16 cellular contexts compared by ENCODE assay signal in the genomic region with DNA sequence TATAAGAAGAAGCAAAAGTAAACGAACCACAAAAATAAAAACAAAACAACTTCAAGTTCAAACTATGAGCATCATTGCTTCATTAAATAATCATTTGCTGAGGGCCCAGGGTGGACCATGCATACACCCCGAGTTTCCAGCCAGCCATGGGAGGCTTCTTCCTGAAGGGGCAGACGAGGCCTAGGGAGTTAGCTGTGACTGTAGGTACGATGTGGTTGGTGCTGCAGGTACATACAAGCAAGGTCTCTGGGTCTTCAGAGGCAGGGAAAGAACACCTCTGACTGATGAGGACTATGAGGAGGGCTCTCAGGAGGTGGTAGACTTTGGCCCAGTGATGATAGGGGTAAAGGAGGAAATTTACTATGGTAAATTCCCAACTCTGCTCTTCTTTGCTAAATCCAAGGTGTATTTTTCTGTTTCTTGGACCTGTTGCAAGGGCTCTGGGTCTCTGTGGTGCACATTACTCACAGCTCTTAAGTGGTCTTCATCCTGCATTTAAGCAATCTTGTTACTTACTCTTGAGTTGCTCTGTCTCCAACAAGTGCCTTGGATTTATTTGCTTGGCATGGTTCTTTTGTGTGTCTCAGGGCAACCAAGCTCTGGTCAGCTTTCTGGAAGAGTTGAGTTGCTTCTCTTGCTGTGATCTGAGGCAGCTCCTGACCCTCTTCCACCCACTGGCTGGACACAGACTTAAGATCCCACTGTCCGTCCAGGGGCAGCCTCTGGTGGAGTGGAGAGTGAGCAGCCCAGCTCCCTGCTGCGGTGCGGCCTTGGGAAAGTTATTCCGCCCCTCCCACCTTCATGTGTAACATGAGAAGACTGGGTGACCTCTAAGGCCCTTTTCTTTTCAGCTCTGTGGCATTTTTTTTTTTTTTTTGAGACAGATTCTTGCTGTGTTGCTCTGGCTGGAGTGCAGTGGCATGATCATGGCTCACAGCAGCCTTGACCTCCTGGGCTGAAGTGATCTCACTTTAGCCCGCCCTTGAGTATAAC. TPM values are rescaled to one million over a fixed set of nuclear protein-coding genes. Genes with fewer than 3 reads are reported as not detected.
DNase-seq lines count a peak whose midpoint lies in the region; ATAC-seq, FAIRE-seq and TF ChIP-seq lines count a peak whose summit lies in the region.
"Had no signal": no experiment of that assay in that cellular context is flagged by ENCODE, and none has a peak within 500 bp of the region (broad histone marks: within the 10 kb centered on the region; RNA-seq: fewer than 3 reads in every experiment).

No MANE protein-coding gene starts in this region.

- peaks cover 8% of the 10 kb centered on the region for H3K9me3 Mint-ChIP-seq in nephron progenitor cell

- peaks cover 10% of the 10 kb centered on the region for H3K27me3 Mint-ChIP-seq in nephron progenitor cell (ENCODE audit: low read depth, poor library complexity)

- TF ChIP-seq POLR2A in GM12892 (IDR thresholded peaks at IDR 0.05; ENCODE audit: low read depth, low read length): no peak

- TF ChIP-seq RAD21 in Ishikawa (IDR thresholded peaks at IDR 0.05; ENCODE audit: low read depth): peak; percentile 34; the same call in 1 of the 2 replicates

- H3K36me3 Mint-ChIP-seq in nephron progenitor cell (ENCODE audit: low read depth): no peaks in the 10 kb centered on the region

- TF ChIP-seq EP300 in Ishikawa (IDR thresholded peaks at IDR 0.05; ENCODE audit: borderline replicate concordance): no peak; the same call in 1 of the 2 replicates

- peak overlapping the region; percentile 28 for H3K4me3 Mint-ChIP-seq in nephron progenitor cell

- TF ChIP-seq CTCF in nephron progenitor cell (IDR thresholded peaks at IDR 0.05): no peak

- no peak for ATAC-seq in HG03139 (IDR thresholded peaks at IDR 0.05; ENCODE audit: unreplicated experiment)
- ATAC-seq in HG02642 (IDR thresholded peaks at IDR 0.05; ENCODE audit: poor library complexity, unreplicated experiment): no peak
- ATAC-seq: gastrocnemius medialis, left lobe of liver had no signal

- H3K4me1 Mint-ChIP-seq in nephron progenitor cell: peaks cover 28% of the 10 kb centered on the region

- H3K27ac Mint-ChIP-seq in nephron progenitor cell: no peak overlapping the region

- DNase-seq in AG20443 (ENCODE audit: low spot score) (peak; percentile 29), ecto neural progenitor cell (ENCODE audit: low spot score) (peak; percentile 66), nephron progenitor cell (peak; percentile 58), SKM-1 treated with dmso at 0.1 percent for 144 hours (lab: John Stamatoyannopoulos, UW; ENCODE audit: unreplicated experiment) (no peak), GM12892 (ENCODE audit: insufficient read length) (no peak)
- DNase-seq: activated naive CD4-positive, alpha-beta T cell; DMS 273 treated with DMSO at 0.1 percent for 48 hours; dorsolateral prefrontal cortex; gastrocnemius medialis; NCI-H1092 treated with DMSO at 0.1 percent for 48 hours; NCI-H510A; stimulated activated CD4-positive, alpha-beta T cell treated with anti-CD3 and anti-CD28 coated beads, Interleukin-1b, Interleukin-23, amount 100 ng/mL, for 48 hours had no signal

- FAIRE-seq in GM12892 (lab: Jason Lieb, UNC): no peak

TF ChIP-seq in Ishikawa, 13 proteins besides CTCF, POLR2A, EP300 and RAD21:
- peak; percentile 33; the same call in 1 of the 2 replicates for TF ChIP-seq TEAD4 (IDR thresholded peaks at IDR 0.05)
- peak; percentile 41; the same call in 1 of the 2 replicates for TF ChIP-seq TCF12 (IDR thresholded peaks at IDR 0.05; ENCODE audit: low read depth)
- TF ChIP-seq ZBTB7A (IDR thresholded peaks at IDR 0.05; ENCODE audit: low read depth): no peak
- TF ChIP-seq CEBPB (IDR thresholded peaks at IDR 0.05): no peak
- TF ChIP-seq TAF1 (IDR thresholded peaks at IDR 0.05; ENCODE audit: low read depth): no peak

RNA-seq across cellular contexts. Expression of a gene that starts 56.1 kb away (rescaled TPM):
- 20.4 TPM for polyA plus RNA-seq in GM12892 (2012; ENCODE audit: missing spikeins)

RNA-seq across cellular contexts. Expression of a gene that starts 59.4 kb away (rescaled TPM):
- polyA plus RNA-seq in GM12892 (2012; ENCODE audit: missing spikeins): not detected

Comparison
In these comparisons a context has a peak if more than half of its experiments do, and no peak if none do; other contexts are left out.
1. DNase-seq: peak in AG20443 (single experiment), ecto neural progenitor cell (single experiment) and nephron progenitor cell (single experiment); none in SKM-1 treated with dmso at 0.1 percent for 144 hours (single experiment) and GM12892 (single experiment).